18 cellular contexts compared by ENCODE assay signal in the genomic region with DNA sequence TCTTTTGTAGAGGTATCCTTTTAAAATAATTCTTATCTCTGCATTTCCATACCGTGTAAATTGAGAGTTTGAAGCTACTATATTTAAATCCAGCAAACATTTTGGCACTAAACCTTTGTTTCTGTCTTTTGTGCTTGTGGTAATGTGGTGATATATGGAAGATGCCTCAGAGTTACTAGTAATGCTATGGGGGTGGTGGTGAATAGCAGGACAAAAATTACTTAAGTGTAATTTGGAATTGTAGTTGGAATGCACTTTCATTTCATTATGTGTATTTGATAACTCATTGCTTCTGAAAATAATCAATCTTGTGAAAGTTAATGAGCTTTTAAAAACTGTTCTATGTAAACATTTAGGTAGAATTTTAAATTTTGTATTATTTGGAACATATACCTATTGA.
"Had no signal": no experiment of that assay in that cellular context is flagged by ENCODE, and none has a peak within 500 bp of the region (broad histone marks: within the 10 kb centered on the region; RNA-seq: fewer than 3 reads in every experiment).

No MANE protein-coding gene starts in this region.

- H3K4me3 ChIP-seq: colonic mucosa, esophagus muscularis mucosa, gastrocnemius medialis, heart right ventricle, left lung, lower lobe of right lung, mucosa of descending colon had no signal

- H3K27me3 ChIP-seq: colonic mucosa, esophagus muscularis mucosa, gastrocnemius medialis, heart right ventricle, left lung had no signal

- H3K36me3 ChIP-seq: colonic mucosa, esophagus muscularis mucosa, gastrocnemius medialis, heart right ventricle, left lung, lower lobe of right lung had no signal

- H3K4me1 ChIP-seq: colonic mucosa, esophagus muscularis mucosa, gastrocnemius medialis, heart right ventricle, left lung, lower lobe of right lung had no signal

- H3K27ac ChIP-seq: colonic mucosa, esophagus muscularis mucosa, gastrocnemius medialis, heart right ventricle, left lung, lower lobe of right lung had no signal

- H3K9me3 ChIP-seq: colonic mucosa, esophagus muscularis mucosa, gastrocnemius medialis, heart right ventricle, left lung, lower lobe of right lung, mucosa of descending colon had no signal

- ATAC-seq: gastrocnemius medialis, heart right ventricle, left cardiac atrium, left lung, left ventricle myocardium superior, lower lobe of right lung, mucosa of descending colon had no signal

- DNase-seq: colonic mucosa; cortex of kidney; effector CD8-positive, alpha-beta T cell; foreskin fibroblast; foreskin melanocyte; gastrocnemius medialis; glutamatergic neuron; head of caudate nucleus; heart right ventricle; hippocampal formation; left cardiac atrium; left lung; left ventricle myocardium superior; lower lobe of right lung; mesenchymal stem cell; mucosa of descending colon; naive B cell had no signal
